ENCODE assay signal across 31 cellular contexts in the genomic region with DNA sequence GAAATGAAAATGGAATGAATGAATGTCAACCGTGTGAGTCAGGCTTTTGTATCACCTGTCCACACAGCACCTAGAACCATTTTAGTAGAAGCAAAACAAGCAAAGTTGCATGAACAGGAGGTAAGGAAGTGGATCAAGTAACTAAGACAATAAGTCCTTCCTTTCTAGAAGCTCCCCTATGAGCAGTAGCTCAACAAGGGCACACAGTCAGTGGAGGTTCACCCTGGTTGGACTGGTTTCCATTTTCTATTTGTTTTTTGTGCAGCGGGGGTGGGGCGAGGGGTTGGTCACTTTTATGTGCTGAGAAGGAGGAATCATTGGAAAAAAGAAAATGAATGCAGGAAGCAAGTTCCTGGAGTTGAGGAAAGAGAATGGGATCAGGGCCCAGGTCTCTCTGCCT. TPM values are rescaled to one million over a fixed set of nuclear protein-coding genes. Genes with fewer than 3 reads are reported as not detected.
DNase-seq lines count a peak whose midpoint lies in the region; ATAC-seq, FAIRE-seq and TF ChIP-seq lines count a peak whose summit lies in the region.
"Had no signal": no experiment of that assay in that cellular context is flagged by ENCODE, and none has a peak within 500 bp of the region (broad histone marks: within the 10 kb centered on the region; RNA-seq: fewer than 3 reads in every experiment).

No MANE protein-coding gene starts in this region.

- TF ChIP-seq POLR2A in HepG2 (IDR thresholded peaks at IDR 0.05; ENCODE audit: insufficient read depth in 1 of 2, low read depth in 2 of 2, low read length in 2 of 2) (no peak), right lobe of liver (IDR thresholded peaks at IDR 0.05) (no peak), testis (IDR thresholded peaks at IDR 0.05) (no peak)

- H3K9me3 ChIP-seq in HepG2 (ENCODE audit: low read length) (no peaks in the 10 kb centered on the region), right lobe of liver (no peaks in the 10 kb centered on the region), hepatocyte (ENCODE audit: low read depth) (no peaks in the 10 kb centered on the region), testis (no peaks in the 10 kb centered on the region)
- H3K9me3 ChIP-seq: A549, gastroesophageal sphincter, SK-N-SH, tibial nerve had no signal

- no peak overlapping the region for H3K9ac ChIP-seq in HepG2 (ENCODE audit: insufficient read depth, low read depth, low read length)
- H3K9ac ChIP-seq: SK-N-SH had no signal

- no peak for TF ChIP-seq EP300 in HepG2 (IDR thresholded peaks at IDR 0.05; ENCODE audit: low read depth in 2 of 2, low read length in 2 of 2)
- no peak for TF ChIP-seq EP300 in HepG2 (CRISPR knock-in tag; IDR thresholded peaks at IDR 0.05; ENCODE audit: borderline replicate concordance)

- no peak overlapping the region for H3K4me3 Mint-ChIP-seq in type B pancreatic cell
- H3K4me3 Mint-ChIP-seq: activated CD8-positive, alpha-beta memory T cell treated with anti-CD3 and anti-CD28 coated beads, Interleukin-2, amount 10 ng/mL, durations not matched to agents 7 days and 5 days; activated T-cell treated with anti-CD3 and anti-CD28 coated beads, Interleukin-2, amount 50 U/mL, for 72 hours; CD8-positive, alpha-beta memory T cell had no signal

- no TSS peak for BruUV-seq in HepG2 (replicated peaks; lab: Mats Ljungman, UMichigan)

- no peaks in the 10 kb centered on the region for H3K9me3 Mint-ChIP-seq in type B pancreatic cell
- H3K9me3 Mint-ChIP-seq: CD8-positive, alpha-beta memory T cell had no signal

- 13% methylated on average over 3 of the region's 3 CpGs for WGBS in HepG2 (ENCODE audit: low lambda C conversion rate)
- 57% methylated on average over 3 of the region's 3 CpGs for WGBS in right lobe of liver (ENCODE audit: insufficient coverage, low coverage, low lambda C conversion rate, missing lambda C conversion rate)
- 81% methylated on average over 3 of the region's 3 CpGs for WGBS in hepatocyte (ENCODE audit: low lambda C conversion rate, missing lambda C conversion rate)
- WGBS in testis, 2 donors = 85 to 91% methylated on average over 3 of the region's 3 CpGs

- H3K27me3 Mint-ChIP-seq in type B pancreatic cell = peaks cover 3% of the 10 kb centered on the region

- H3K4me1 Mint-ChIP-seq in type B pancreatic cell (ENCODE audit: unreplicated experiment) = peaks cover 21% of the 10 kb centered on the region

- H3K27ac ChIP-seq in HepG2 (ENCODE audit: extremely low read length, insufficient read depth, low read length) (no peak overlapping the region), right lobe of liver (no peak overlapping the region), hepatocyte (peak overlapping the region; percentile 33), testis (no peak overlapping the region)
- H3K27ac ChIP-seq: A549, brain microvascular endothelial cell, gastroesophageal sphincter, RWPE1, tibial nerve had no signal

- TF ChIP-seq CTCF in HepG2 (CRISPR knock-in tag; IDR thresholded peaks at IDR 0.05) (no peak), right lobe of liver (IDR thresholded peaks at IDR 0.05) (no peak), bronchial epithelial cell (IDR thresholded peaks at IDR 0.05; ENCODE audit: insufficient read depth, low read length, severe bottlenecking) (no peak), hepatocyte (IDR thresholded peaks at IDR 0.05; ENCODE audit: poor library complexity) (no peak), type B pancreatic cell (conservative IDR thresholded peaks at IDR 0.05) (no peak), testis (IDR thresholded peaks at IDR 0.05) (no peak)

- H3K79me2 ChIP-seq in HepG2 (ENCODE audit: insufficient read depth, low read length) = peaks cover 7% of the 10 kb centered on the region
- H3K79me2 ChIP-seq in hepatocyte = peaks cover 7% of the 10 kb centered on the region

- POLR2A ChIA-PET in HepG2 (lab: Yijun Ruan, JAX) = no interaction called here

- no peak for TF ChIP-seq RAD21 in HepG2 (CRISPR knock-in tag; IDR thresholded peaks at IDR 0.05)

- H3K27me3 ChIP-seq in HepG2 (ENCODE audit: control insufficient read depth in 1 of 2, insufficient read depth in 2 of 2, low read length in 2 of 2) (peaks cover 0 to 13% of the 10 kb centered on the region in 2 experiments; a peak in 2 of 5 replicates), right lobe of liver (no peaks in the 10 kb centered on the region), bronchial epithelial cell (ENCODE audit: control insufficient read depth, insufficient read depth, low read length) (no peaks in the 10 kb centered on the region), hepatocyte (no peaks in the 10 kb centered on the region), testis (no peaks in the 10 kb centered on the region)
- H3K27me3 ChIP-seq: brain microvascular endothelial cell, gastroesophageal sphincter, tibial nerve had no signal

- peaks cover 19% of the 10 kb centered on the region for H3K4me1 ChIP-seq in HepG2 (ENCODE audit: insufficient read depth, low read length)
- peaks cover 0 to 15% (median 0%) of the 10 kb centered on the region in 4 donors for H3K4me1 ChIP-seq in right lobe of liver
- H3K4me1 ChIP-seq in hepatocyte (ENCODE audit: insufficient read depth) = peaks cover under 1% of the 10 kb centered on the region
- H3K4me1 ChIP-seq in testis = peaks cover 4% of the 10 kb centered on the region

- ATAC-seq in HepG2 = no peak
- ATAC-seq in right lobe of liver = no peak
- ATAC-seq in GM21515 (IDR thresholded peaks at IDR 0.05; ENCODE audit: unreplicated experiment) = no peak
- ATAC-seq: A549; activated CD8-positive, alpha-beta memory T cell treated with anti-CD3 and anti-CD28 coated beads, Interleukin-2, amount 10 ng/mL, durations not matched to agents 7 days and 5 days; activated T-cell treated with anti-CD3 and anti-CD28 coated beads, Interleukin-2, amount 50 U/mL, for 72 hours; gastroesophageal sphincter; left cardiac atrium had no signal

- H3K36me3 Mint-ChIP-seq in type B pancreatic cell = peaks cover 1% of the 10 kb centered on the region

- CTCF ChIA-PET in HepG2 (lab: Yijun Ruan, JAX; ENCODE audit: low intra/inter-chr PET ratio, low total read pairs) = no interaction called here

- FAIRE-seq in HepG2 (lab: Jason Lieb, UNC) = no peak
- no peak for FAIRE-seq in bronchial epithelial cell (lab: Jason Lieb, UNC)
- FAIRE-seq: A549, G401.6, H54 had no signal

- no peak overlapping the region for H2AFZ ChIP-seq in HepG2 (ENCODE audit: low read length)
- no peak overlapping the region for H2AFZ ChIP-seq in hepatocyte

- H3K4me3 ChIP-seq in HepG2 (replicated peaks in 1 of 3; ENCODE audit: insufficient read depth in 1 of 3, low read depth in 2 of 3, low read length in 3 of 3) = no peak overlapping the region
- H3K4me3 ChIP-seq in right lobe of liver = no peak overlapping the region
- H3K4me3 ChIP-seq in bronchial epithelial cell (ENCODE audit: low read depth, low read length) = no peak overlapping the region
- no peak overlapping the region for H3K4me3 ChIP-seq in hepatocyte
- no peak overlapping the region for H3K4me3 ChIP-seq in testis
- H3K4me3 ChIP-seq: A549, gastroesophageal sphincter, tibial nerve had no signal

- in situ Hi-C loops in HepG2 (cut with HindIII; ENCODE audit: extremely low pct_ligation_motif_present, low pct_unique_long_range_greater_than_20kb) = no loop called here

- H3K36me3 ChIP-seq in HepG2 (replicated peaks in 1 of 2; ENCODE audit: control insufficient read depth in 1 of 2, insufficient read depth in 2 of 2, low read length in 2 of 2) (no peaks in the 10 kb centered on the region), right lobe of liver (no peaks in the 10 kb centered on the region), bronchial epithelial cell (ENCODE audit: control insufficient read depth, insufficient read depth, low read length) (no peaks in the 10 kb centered on the region), hepatocyte (replicated peaks; ENCODE audit: insufficient read depth, low read depth) (no peaks in the 10 kb centered on the region), testis (ENCODE audit: low read depth, missing control alignments) (no peaks in the 10 kb centered on the region)
- H3K36me3 ChIP-seq: brain microvascular endothelial cell, gastroesophageal sphincter, tibial nerve had no signal

- no peaks in the 10 kb centered on the region for H4K20me1 ChIP-seq in HepG2 (ENCODE audit: insufficient read depth, low read length)
- H4K20me1 ChIP-seq in hepatocyte (ENCODE audit: insufficient read depth, poor library complexity, severe bottlenecking) = no peaks in the 10 kb centered on the region

- H3K4me2 ChIP-seq in HepG2 (ENCODE audit: low read depth, low read length) (peak overlapping the region; percentile 30; the same call in 1 of the 2 replicates), hepatocyte (no peak overlapping the region)
- H3K4me2 ChIP-seq: A549, SK-N-SH had no signal

- peak overlapping the region; percentile 75 for H3K27ac Mint-ChIP-seq in type B pancreatic cell
- H3K27ac Mint-ChIP-seq: activated CD8-positive, alpha-beta memory T cell treated with anti-CD3 and anti-CD28 coated beads, Interleukin-2, amount 10 ng/mL, durations not matched to agents 7 days and 5 days; activated T-cell treated with anti-CD3 and anti-CD28 coated beads, Interleukin-2, amount 50 U/mL, for 72 hours had no signal

- intact Hi-C loops in HepG2 (cut with micrococcal nuclease; ENCODE audit: unreplicated experiment) (no loop called here), right lobe of liver (cut with DNase I) (no loop called here), testis (cut with DNase I; ENCODE audit: low total_unique reads) (no loop called here)

- no peaks in the 10 kb centered on the region for H3K9me2 ChIP-seq in hepatocyte (replicated peaks; ENCODE audit: insufficient read depth)
- H3K9me2 ChIP-seq: SK-N-SH had no signal

- DNase-seq in HepG2 (ENCODE audit: low spot score) (no peak), right lobe of liver (no peak), bronchial epithelial cell (ENCODE audit: low read depth) (peak; percentile 72), hepatocyte (ENCODE audit: low spot score) (no peak), type B pancreatic cell (ENCODE audit: extremely low spot score, unreplicated experiment) (no peak), HuH-7 (ENCODE audit: low spot score) (no peak), testis (no peak)
- DNase-seq: activated CD4-positive, alpha-beta T cell treated with anti-CD3 and anti-CD28 coated beads, Interleukin-2, amount 50 U/mL, for 1 hour; activated CD8-positive, alpha-beta memory T cell treated with anti-CD3 and anti-CD28 coated beads, Interleukin-2, amount 10 ng/mL, durations not matched to agents 7 days and 5 days; activated naive CD4-positive, alpha-beta T cell treated with Interleukin-2 at 50 U/mL for 16 hours; activated T-cell treated with anti-CD3 and anti-CD28 coated beads, Interleukin-2, amount 50 U/mL, for 72 hours; brain microvascular endothelial cell; CD8-positive, alpha-beta memory T cell; DMS153; effector memory CD4-positive, alpha-beta T cell; hippocampal formation; KBM-7; left cardiac atrium; MM.1S; NCI-H2081 treated with DMSO at 0.1 percent for 48 hours; NCI-H446; NCI-H82; occipital lobe; SK-N-SH had no signal

RNA-seq across cellular contexts. Expression of gene HSBP1, which starts 4.0 kb away (rescaled TPM):
- total RNA-seq in HepG2 (2016; rRNA removed; fragmentation: Illumina TruSeq; extraction: Trizol) (292 and 469 TPM in 2 replicates), right lobe of liver (10 to 100 TPM in 4 of 6 experiments, 1 to 10 TPM in 2; 5.6 to 46.2 (median 35.2) TPM), bronchial epithelial cell (20.0 and 152 TPM in 2 replicates), hepatocyte (26.7 and 26.9 TPM in 2 replicates), type B pancreatic cell (ENCODE audit: low replicate concordance) (139 and 226 TPM in 2 replicates), testis (10 to 100 TPM; 42.9 to 43.7 TPM)
- total RNA-seq in HepG2 (2016; cell fraction: cytosol; rRNA removed; fragmentation: Illumina TruSeq; extraction: Trizol; ENCODE audit: low read depth) = 90.0 and 120 TPM in 2 replicates
- 306 and 489 TPM in 2 replicates for total RNA-seq in HepG2 (2016; cell fraction: insoluble cytoplasmic fraction; rRNA removed; fragmentation: Illumina TruSeq; extraction: Trizol)
- 174 and 189 TPM in 2 replicates for total RNA-seq in HepG2 (2016; cell fraction: membrane; rRNA removed; fragmentation: Illumina TruSeq; extraction: Trizol)
- total RNA-seq in HepG2 (2016; cell fraction: nucleus; rRNA removed; fragmentation: Illumina TruSeq; extraction: Trizol) = 120 and 128 TPM in 2 replicates
- polyA plus RNA-seq in HepG2 (2011; rRNA removed) (209 and 249 TPM in 2 replicates), hepatocyte (375 and 384 TPM in 2 replicates), testis (ENCODE audit: insufficient read depth, low read depth, low replicate concordance) (278 TPM)
- polyA plus RNA-seq in HepG2 (2011; cell fraction: cytosol; rRNA removed) = 65.8 and 77.6 TPM in 2 replicates
- 38.6 and 45.2 TPM in 2 replicates for polyA plus RNA-seq in HepG2 (2011; cell fraction: nucleus; rRNA removed)
- polyA plus RNA-seq in HepG2 (2012) = 219 and 268 TPM in 2 replicates
- polyA plus RNA-seq in HepG2 (2016; cell fraction: cytosol; fragmentation: Illumina TruSeq; extraction: Trizol; ENCODE audit: low read depth) = 132 and 186 TPM in 2 replicates
- 432 and 474 TPM in 2 replicates for polyA plus RNA-seq in HepG2 (2016; cell fraction: insoluble cytoplasmic fraction; fragmentation: Illumina TruSeq; extraction: Trizol; ENCODE audit: low read depth)
- polyA plus RNA-seq in HepG2 (2016; cell fraction: membrane; fragmentation: Illumina TruSeq; extraction: Trizol; ENCODE audit: low read depth) = 169 and 214 TPM in 2 replicates
- polyA plus RNA-seq in HepG2 (2016; cell fraction: nucleus; fragmentation: Illumina TruSeq; extraction: Trizol; ENCODE audit: insufficient read depth, low read depth) = 174 and 214 TPM in 2 replicates
- 34.2 and 39.9 TPM in 2 replicates for polyA minus RNA-seq in HepG2 (2011; rRNA and poly(A)+ RNA removed; ENCODE audit: low replicate concordance)
- 36.2 and 37.8 TPM in 2 replicates for polyA minus RNA-seq in HepG2 (2011; cell fraction: cytosol; rRNA and poly(A)+ RNA removed)
- 26.5 and 28.5 TPM in 2 replicates for polyA minus RNA-seq in HepG2 (2011; cell fraction: nucleus; rRNA and poly(A)+ RNA removed)
